Comparison of ENCODE assay signal across 2 cellular contexts in the genomic region with DNA sequence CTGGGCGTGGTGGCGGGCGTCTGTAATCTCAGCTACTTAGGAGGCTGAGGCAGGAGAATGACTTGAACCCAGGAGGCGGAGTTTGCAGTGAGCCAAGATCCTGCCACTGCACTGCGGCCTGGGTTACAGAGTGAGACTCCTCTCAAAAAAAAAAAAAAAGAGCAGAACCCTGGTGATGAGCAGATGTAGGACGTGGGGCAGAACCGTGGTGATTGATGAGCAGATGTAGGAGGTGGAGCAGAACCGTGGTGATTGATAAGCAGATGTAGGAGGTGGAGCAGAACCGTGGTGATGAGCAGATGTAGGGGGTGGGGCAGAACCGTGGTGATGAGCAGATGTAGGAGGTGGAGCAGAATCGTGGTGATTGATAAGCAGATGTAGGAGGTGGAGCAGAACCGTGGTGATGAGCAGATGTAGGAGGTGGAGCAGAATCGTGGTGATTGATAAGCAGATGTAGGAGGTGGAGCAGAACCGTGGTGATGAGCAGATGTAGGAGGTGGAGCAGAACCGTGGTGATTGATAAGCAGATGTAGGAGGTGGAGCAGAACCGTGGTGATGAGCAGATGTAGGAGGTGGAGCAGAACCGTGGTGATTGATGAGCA. TPM values are rescaled to one million over a fixed set of nuclear protein-coding genes. Genes with fewer than 3 reads are reported as not detected.
"Had no signal": no experiment of that assay in that cellular context is flagged by ENCODE, and none has a peak within 500 bp of the region (broad histone marks: within the 10 kb centered on the region; RNA-seq: fewer than 3 reads in every experiment).

No MANE protein-coding gene starts in this region.

RNA-seq across cellular contexts. Expression of a gene that starts 28.2 kb away (rescaled TPM):
- total RNA-seq: natural killer cell had no signal
- polyA plus RNA-seq: immature natural killer cell had no signal
